ENCODE assay signal across 2 cellular contexts in the genomic region with DNA sequence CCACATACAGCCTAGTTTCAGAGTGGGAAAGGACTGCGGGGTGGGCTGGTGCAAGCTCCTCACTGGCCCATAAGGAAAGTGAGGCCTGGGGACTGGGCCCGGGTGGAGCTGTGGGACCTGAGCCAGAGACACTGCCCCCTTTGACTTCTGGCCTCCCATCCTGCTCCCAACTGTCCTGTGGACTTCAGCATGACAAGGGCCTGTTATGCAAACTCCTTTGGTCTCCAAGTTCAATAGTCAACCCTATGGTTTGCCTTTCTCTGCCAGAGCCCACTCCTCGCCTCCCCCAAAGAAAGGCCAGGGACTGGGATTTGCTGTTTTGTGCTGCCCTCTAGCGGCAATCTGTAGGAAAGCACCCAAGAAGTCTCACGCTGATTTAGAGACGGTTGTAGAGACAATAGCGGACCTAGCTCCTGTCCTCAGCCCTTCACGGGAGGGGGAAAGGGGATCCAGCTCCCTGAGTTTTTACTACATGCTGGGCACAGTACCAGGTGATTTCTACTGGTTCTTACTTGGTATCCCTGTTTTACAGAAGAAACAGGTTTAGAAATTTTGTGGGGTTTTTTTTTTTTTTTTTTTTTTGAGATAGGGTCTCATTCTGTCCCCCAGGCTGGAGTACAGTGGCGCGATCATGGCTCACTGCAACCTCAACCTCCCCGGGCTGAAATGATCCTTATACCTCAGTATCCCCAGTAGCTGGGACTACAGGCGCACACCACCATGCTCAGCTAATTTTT.
TF ChIP-seq lines count a peak whose summit lies in the region.

No MANE protein-coding gene starts in this region.

TF ChIP-seq in GM12891, 5 proteins besides CTCF, POLR2A, EP300 and RAD21:
- TF ChIP-seq POLR2AphosphoS5 (IDR thresholded peaks at IDR 0.05; ENCODE audit: low read depth, low read length) (no peak), PAX5 (IDR thresholded peaks at IDR 0.05; ENCODE audit: insufficient read depth, low read length, severe bottlenecking) (no peak), SPI1 (IDR thresholded peaks at IDR 0.05; ENCODE audit: low read depth, low read length) (no peak), POU2F2 (IDR thresholded peaks at IDR 0.05; ENCODE audit: low read depth, low read length) (no peak), TAF1 (IDR thresholded peaks at IDR 0.05; ENCODE audit: low read depth, low read length) (no peak)

TF ChIP-seq in GM12878, 131 proteins besides CTCF, POLR2A, EP300 and RAD21:
- TF ChIP-seq CREM (IDR thresholded peaks at IDR 0.05; ENCODE audit: low read depth) (no peak), YY1 (IDR thresholded peaks at IDR 0.05; ENCODE audit: low read depth, low read length) (peak; percentile 42; the same call in 1 of the 2 replicates), HDAC2 (IDR thresholded peaks at IDR 0.05) (no peak), SMC3 (IDR thresholded peaks at IDR 0.05; ENCODE audit: borderline replicate concordance, low read length) (peak; percentile 59)
